ENCODE assay signal across 8 cellular contexts in genomic region chr5:72955768-72956323, GRCh38.
A peak's percentile ranks its signal among the peaks of the same experiment; 100 is the strongest.
DNase-seq lines count a peak whose midpoint lies in the region; ATAC-seq and TF ChIP-seq lines count a peak whose summit lies in the region.

Gene FCHO2 (plus strand): TSS chr5:72956041. CDS start chr5:72956097, 56 bp downstream.

- H3K27ac Mint-ChIP-seq in effector memory CD8-positive, alpha-beta T cell = peak within 1 kb of the TSS; percentile 91 to 92
- peak within 1 kb of the TSS; percentile 90 for H3K27ac Mint-ChIP-seq in memory B cell

- H3K27me3 Mint-ChIP-seq in effector memory CD8-positive, alpha-beta T cell = peaks cover 18 to 29% of the 10 kb centered on the region in 2 donors
- peaks cover 2% of the 10 kb centered on the region for H3K27me3 Mint-ChIP-seq in memory B cell

- ATAC-seq in effector memory CD8-positive, alpha-beta T cell (replicated peaks) = peak; percentile 96
- ATAC-seq in memory B cell (ENCODE audit: low read depth) = peak; percentile 95

- H3K36me3 Mint-ChIP-seq in effector memory CD8-positive, alpha-beta T cell (ENCODE audit: insufficient read depth) = peaks cover 15% of the 10 kb centered on the region
- no peaks in the 10 kb centered on the region for H3K36me3 Mint-ChIP-seq in memory B cell

- peak within 1 kb of the TSS; percentile 95 for H3K4me3 Mint-ChIP-seq in effector memory CD8-positive, alpha-beta T cell
- peak within 1 kb of the TSS; percentile 91 for H3K4me3 Mint-ChIP-seq in memory B cell

- peaks cover 14 to 22% of the 10 kb centered on the region in 2 donors for H3K4me1 Mint-ChIP-seq in effector memory CD8-positive, alpha-beta T cell (ENCODE audit: low read depth in 2 of 2)
- peaks cover 16% of the 10 kb centered on the region for H3K4me1 Mint-ChIP-seq in memory B cell

- DNase-seq in COLO829 (ENCODE audit: low spot score) = peak; percentile 94
- DNase-seq in GM20000 (ENCODE audit: low spot score) = peak; percentile 98
- DNase-seq in HS-5 (ENCODE audit: low read depth) = peak; percentile 93
- peak; percentile 95 for DNase-seq in NK-92 treated with Interleukin-12 subunit alpha and Interleukin-12 subunit beta, amount 100 ng/mL, for 24 hours (lab: John Stamatoyannopoulos, UW)
- DNase-seq in activated CD8-positive, alpha-beta memory T cell treated with anti-CD3 and anti-CD28 coated beads for 48 hours (ENCODE audit: low read depth in 2 of 3, low spot score in 2 of 3) = peak; percentile 85 to 98 (median 98)
- peak; percentile 92 to 96 (median 94) for DNase-seq in effector memory CD8-positive, alpha-beta T cell
- peak; percentile 95 to 98 for DNase-seq in memory B cell (ENCODE audit: low spot score in 2 of 2)
- peak; percentile 97 for DNase-seq in stimulated activated CD8-positive, alpha-beta memory T cell treated with anti-CD3 and anti-CD28 coated beads, Interleukin-12 subunit alpha, Interleukin-12 subunit beta, amount 100 ng/mL, for 1 hour (ENCODE audit: low read depth)

- TF ChIP-seq CTCF in GM20000 (IDR thresholded peaks at IDR 0.05; ENCODE audit: extremely low read depth, missing control alignments) = peak; percentile 86

- no peaks in the 10 kb centered on the region for H3K9me3 Mint-ChIP-seq in effector memory CD8-positive, alpha-beta T cell
- no peaks in the 10 kb centered on the region for H3K9me3 Mint-ChIP-seq in memory B cell

Comparison
In these comparisons a context has a peak if more than half of its experiments do, and no peak if none do; other contexts are left out.
1. Peak in every context shown above with its lines: DNase-seq and ATAC-seq.